8 cellular contexts compared by ENCODE assay signal in genomic region chr12:3200032-3200617, GRCh38.
DNase-seq lines count a peak whose midpoint lies in the region; ATAC-seq, FAIRE-seq and TF ChIP-seq lines count a peak whose summit lies in the region.

No MANE protein-coding gene starts in this region.

- H3K27me3 Mint-ChIP-seq in activated T-helper 17 cell treated with anti-CD3 and anti-CD28 coated beads, Interleukin-2, amount 50 U/mL, for 72 hours = peaks cover 30% of the 10 kb centered on the region

- peak; percentile 38 for DNase-seq in DMS114 treated with DMSO at 0.1 percent for 48 hours (lab: John Stamatoyannopoulos, UW; ENCODE audit: unreplicated experiment)
- DNase-seq in NCI-H510A (lab: John Stamatoyannopoulos, UW) = peak; percentile 70
- DNase-seq in choroid plexus epithelial cell (ENCODE audit: low read depth) = peak; percentile 49
- DNase-seq in HepG2 (ENCODE audit: low spot score) = no peak
- peak; percentile 62 for DNase-seq in testis
- no peak for DNase-seq in GM12892 (ENCODE audit: insufficient read length)
- DNase-seq in erythroblast (lab: John Stamatoyannopoulos, UW) = no peak

- peaks cover 31% of the 10 kb centered on the region for H4K20me1 ChIP-seq in HepG2 (ENCODE audit: insufficient read depth, low read length)

- no peaks in the 10 kb centered on the region for H3K4me1 Mint-ChIP-seq in activated T-helper 17 cell treated with anti-CD3 and anti-CD28 coated beads, Interleukin-2, amount 50 U/mL, for 72 hours

- TF ChIP-seq EP300 in HepG2 (IDR thresholded peaks at IDR 0.05; ENCODE audit: low read depth in 2 of 2, low read length in 2 of 2) (no peak), HepG2 (CRISPR knock-in tag; IDR thresholded peaks at IDR 0.05; ENCODE audit: borderline replicate concordance) (no peak)

- H3K4me3 ChIP-seq in choroid plexus epithelial cell (ENCODE audit: low read depth, low read length) = peak overlapping the region; percentile 61
- peak overlapping the region; percentile 26 to 33 (median 33); a peak in 4 of 6 replicates for H3K4me3 ChIP-seq in HepG2 (replicated peaks in 1 of 3; ENCODE audit: insufficient read depth in 1 of 3, low read depth in 2 of 3, low read length in 3 of 3)
- peak overlapping the region; percentile 55 to 59 for H3K4me3 ChIP-seq in testis

- POLR2A ChIA-PET in HepG2 (lab: Yijun Ruan, JAX) = no interaction called here

- H3K79me2 ChIP-seq in HepG2 (ENCODE audit: insufficient read depth, low read length) = no peaks in the 10 kb centered on the region

- no peak overlapping the region for H3K4me3 Mint-ChIP-seq in activated T-helper 17 cell treated with anti-CD3 and anti-CD28 coated beads, Interleukin-2, amount 50 U/mL, for 72 hours

- TF ChIP-seq POLR2A in HepG2 (IDR thresholded peaks at IDR 0.05; ENCODE audit: insufficient read depth in 1 of 2, low read depth in 2 of 2, low read length in 2 of 2) (no peak), testis (IDR thresholded peaks at IDR 0.05) (no peak), GM12892 (IDR thresholded peaks at IDR 0.05; ENCODE audit: low read depth, low read length) (no peak), erythroblast (IDR thresholded peaks at IDR 0.05; ENCODE audit: low read length) (no peak)

- no peak overlapping the region for H3K9ac ChIP-seq in HepG2 (ENCODE audit: insufficient read depth, low read depth, low read length)

- FAIRE-seq in HepG2 (lab: Jason Lieb, UNC) (no peak), GM12892 (lab: Jason Lieb, UNC) (no peak)

- WGBS in HepG2 (ENCODE audit: low lambda C conversion rate) = 83% methylated on average over 48 of the region's 49 CpGs
- WGBS in testis, 2 donors = 0 to 3% methylated on average over 7 to 49 of the region's 49 CpGs

- H3K36me3 ChIP-seq in HepG2 (replicated peaks in 1 of 2; ENCODE audit: control insufficient read depth in 1 of 2, insufficient read depth in 2 of 2, low read length in 2 of 2) (peaks cover 0 to 6% of the 10 kb centered on the region in 2 experiments; a peak in 3 of 5 replicates), testis (ENCODE audit: low read depth, missing control alignments) (no peaks in the 10 kb centered on the region)

- H3K27ac ChIP-seq in HepG2 (ENCODE audit: extremely low read length, insufficient read depth, low read length) = no peak overlapping the region
- H3K27ac ChIP-seq in testis = no peak overlapping the region

- no peaks in the 10 kb centered on the region for H3K9me3 Mint-ChIP-seq in activated T-helper 17 cell treated with anti-CD3 and anti-CD28 coated beads, Interleukin-2, amount 50 U/mL, for 72 hours

- H3K9me3 ChIP-seq in HepG2 (ENCODE audit: low read length) (no peaks in the 10 kb centered on the region), testis (no peaks in the 10 kb centered on the region)

- peaks cover 26% of the 10 kb centered on the region for H3K4me1 ChIP-seq in HepG2 (ENCODE audit: insufficient read depth, low read length)
- peaks cover 19% of the 10 kb centered on the region for H3K4me1 ChIP-seq in testis

- BruUV-seq in HepG2 (replicated peaks; lab: Mats Ljungman, UMichigan) = no TSS peak

- no peak for TF ChIP-seq CTCF in choroid plexus epithelial cell (conservative IDR thresholded peaks at IDR 0.05; ENCODE audit: low read depth, low read length)
- no peak for TF ChIP-seq CTCF in HepG2 (CRISPR knock-in tag; IDR thresholded peaks at IDR 0.05)
- TF ChIP-seq CTCF in testis (IDR thresholded peaks at IDR 0.05) = no peak

- no peaks in the 10 kb centered on the region for H3K27me3 ChIP-seq in HepG2 (ENCODE audit: control insufficient read depth in 1 of 2, insufficient read depth in 2 of 2, low read length in 2 of 2)
- no peaks in the 10 kb centered on the region for H3K27me3 ChIP-seq in testis

- peak; percentile 51 for ATAC-seq in HepG2
- no peak for ATAC-seq in activated T-helper 17 cell treated with anti-CD3 and anti-CD28 coated beads, Interleukin-2, amount 50 U/mL, for 72 hours (replicated peaks)

- in situ Hi-C loops in HepG2 (cut with HindIII; ENCODE audit: extremely low pct_ligation_motif_present, low pct_unique_long_range_greater_than_20kb) = loop anchor here (5.0 kb wide), 1 partner anchor 63 kb away; no protein-coding TSS in a partner anchor

- no peak overlapping the region for H2AFZ ChIP-seq in HepG2 (ENCODE audit: low read length)

- H3K4me2 ChIP-seq in HepG2 (ENCODE audit: low read depth, low read length) = peak overlapping the region; percentile 36

- intact Hi-C loops in HepG2 (cut with micrococcal nuclease; ENCODE audit: unreplicated experiment) (no loop called here), testis (cut with DNase I; ENCODE audit: low total_unique reads) (no loop called here)

- H3K36me3 Mint-ChIP-seq in activated T-helper 17 cell treated with anti-CD3 and anti-CD28 coated beads, Interleukin-2, amount 50 U/mL, for 72 hours (ENCODE audit: low read depth) = no peaks in the 10 kb centered on the region

- TF ChIP-seq RAD21 in HepG2 (CRISPR knock-in tag; IDR thresholded peaks at IDR 0.05) = no peak

- CTCF ChIA-PET in HepG2 (lab: Yijun Ruan, JAX; ENCODE audit: low intra/inter-chr PET ratio, low total read pairs) = no interaction called here

- no peak overlapping the region for H3K27ac Mint-ChIP-seq in activated T-helper 17 cell treated with anti-CD3 and anti-CD28 coated beads, Interleukin-2, amount 50 U/mL, for 72 hours

TF ChIP-seq in HepG2, 621 proteins besides CTCF, POLR2A, EP300 and RAD21 (continues in another document):
- TF ChIP-seq SRSF1 (optimal IDR thresholded peaks at IDR 0.05; ENCODE audit: low read depth, low read length) (no peak), ZNF354B (CRISPR knock-in tag; IDR thresholded peaks at IDR 0.05) (no peak), ATF6 (CRISPR knock-in tag; conservative IDR thresholded peaks at IDR 0.05) (no peak), IKZF4 (CRISPR knock-in tag; IDR thresholded peaks at IDR 0.05; ENCODE audit: borderline replicate concordance, low read depth, not compliant biosample characterization) (no peak), GFI1 (CRISPR knock-in tag; IDR thresholded peaks at IDR 0.05; ENCODE audit: borderline replicate concordance) (no peak), NCOA5 (CRISPR knock-in tag; IDR thresholded peaks at IDR 0.05) (no peak), ZNF10 (CRISPR knock-in tag; IDR thresholded peaks at IDR 0.05; ENCODE audit: borderline replicate concordance, low read depth) (no peak), AHDC1 (CRISPR knock-in tag; IDR thresholded peaks at IDR 0.05; ENCODE audit: borderline replicate concordance) (no peak), TBL1XR1 (IDR thresholded peaks at IDR 0.05; ENCODE audit: borderline replicate concordance, low read length, partially characterized antibody) (no peak), TP53 (CRISPR knock-in tag; conservative IDR thresholded peaks at IDR 0.05) (no peak), HNRNPLL (IDR thresholded peaks at IDR 0.05; ENCODE audit: low read depth, low read length, poor library complexity, severe bottlenecking) (peak; percentile 56)

Comparison
In these comparisons a context has a peak if more than half of its experiments do, and no peak if none do; other contexts are left out.
1. DNase-seq: peak in DMS114 treated with DMSO at 0.1 percent for 48 hours (single experiment), NCI-H510A (single experiment), choroid plexus epithelial cell (single experiment) and testis (single experiment); none in HepG2 (single experiment), GM12892 (single experiment) and erythroblast (0 of 2).
2. Peak in every context shown above with its lines, with median percentiles within 50 percentile points of each other: H3K4me3 ChIP-seq.